10 cellular contexts compared by ENCODE assay signal in genomic region chr22:25749420-25750169, GRCh38. TPM values are rescaled to one million over a fixed set of nuclear protein-coding genes. Genes with fewer than 3 reads are reported as not detected.
DNase-seq lines count a peak whose midpoint lies in the region; ATAC-seq, FAIRE-seq and TF ChIP-seq lines count a peak whose summit lies in the region.
"Had no signal": no experiment of that assay in that cellular context is flagged by ENCODE, and none has a peak within 500 bp of the region (broad histone marks: within the 10 kb centered on the region; RNA-seq: fewer than 3 reads in every experiment).

No MANE protein-coding gene starts in this region.

- peaks cover 28% of the 10 kb centered on the region for H3K4me1 Mint-ChIP-seq in activated T-helper 17 cell treated with anti-CD3 and anti-CD28 coated beads, Interleukin-2, amount 50 U/mL, for 72 hours
- H3K4me1 Mint-ChIP-seq in progenitor cell of endocrine pancreas (ENCODE audit: low read depth) = no peaks in the 10 kb centered on the region
- H3K4me1 Mint-ChIP-seq: GM23338 had no signal

- H3K36me3 Mint-ChIP-seq in activated T-helper 17 cell treated with anti-CD3 and anti-CD28 coated beads, Interleukin-2, amount 50 U/mL, for 72 hours (ENCODE audit: low read depth) = no peaks in the 10 kb centered on the region
- no peaks in the 10 kb centered on the region for H3K36me3 Mint-ChIP-seq in progenitor cell of endocrine pancreas (ENCODE audit: insufficient read depth)

- H3K9me3 Mint-ChIP-seq in activated T-helper 17 cell treated with anti-CD3 and anti-CD28 coated beads, Interleukin-2, amount 50 U/mL, for 72 hours = no peaks in the 10 kb centered on the region
- H3K9me3 Mint-ChIP-seq in progenitor cell of endocrine pancreas (ENCODE audit: low read depth) = peaks cover 2% of the 10 kb centered on the region
- H3K9me3 Mint-ChIP-seq: GM23338 had no signal

- H3K4me3 Mint-ChIP-seq in activated T-helper 17 cell treated with anti-CD3 and anti-CD28 coated beads, Interleukin-2, amount 50 U/mL, for 72 hours = peak overlapping the region; percentile 76
- no peak overlapping the region for H3K4me3 Mint-ChIP-seq in progenitor cell of endocrine pancreas (ENCODE audit: low read depth)
- H3K4me3 Mint-ChIP-seq: GM23338 had no signal

- ATAC-seq in HG02678 (IDR thresholded peaks at IDR 0.05; ENCODE audit: unreplicated experiment) = peak; percentile 40
- ATAC-seq in activated T-helper 17 cell treated with anti-CD3 and anti-CD28 coated beads, Interleukin-2, amount 50 U/mL, for 72 hours (replicated peaks) = peak; percentile 90
- ATAC-seq: GM23338 had no signal

- peaks cover 9% of the 10 kb centered on the region for H3K27me3 Mint-ChIP-seq in activated T-helper 17 cell treated with anti-CD3 and anti-CD28 coated beads, Interleukin-2, amount 50 U/mL, for 72 hours
- peaks cover 34% of the 10 kb centered on the region for H3K27me3 Mint-ChIP-seq in progenitor cell of endocrine pancreas

- peak overlapping the region; percentile 98 for H3K27ac Mint-ChIP-seq in activated T-helper 17 cell treated with anti-CD3 and anti-CD28 coated beads, Interleukin-2, amount 50 U/mL, for 72 hours
- no peak overlapping the region for H3K27ac Mint-ChIP-seq in progenitor cell of endocrine pancreas
- H3K27ac Mint-ChIP-seq: GM23338 had no signal

- TF ChIP-seq CTCF in progenitor cell of endocrine pancreas (IDR thresholded peaks at IDR 0.05; ENCODE audit: unreplicated experiment) = no peak

- FAIRE-seq in RCC 7860 (lab: Jason Lieb, UNC) = no peak

- DNase-seq in activated CD8-positive, alpha-beta memory T cell treated with anti-CD3 and anti-CD28 coated beads, Interleukin-2, amount 50 U/mL, for 24 hours (ENCODE audit: extremely low read depth) = peak; percentile 8
- DNase-seq in activated CD8-positive, alpha-beta memory T cell treated with anti-CD3 and anti-CD28 coated beads, Interleukin-2, amount 50 U/mL, for 48 hours = no peak
- peak; percentile 22 to 24 for DNase-seq in stimulated activated CD4-positive, alpha-beta T cell treated with anti-CD3 and anti-CD28 coated beads, Interleukin-4, amount 100 ng/mL, for 48 hours (ENCODE audit: low read depth in 2 of 2)
- DNase-seq in NCI-H1105 treated with DMSO at 0.1 percent for 48 hours (lab: John Stamatoyannopoulos, UW) = no peak
- DNase-seq in progenitor cell of endocrine pancreas (ENCODE audit: low spot score, unreplicated experiment) = no peak
- DNase-seq in RCC 7860 (ENCODE audit: low spot score) = no peak
- DNase-seq: SIG-M5 had no signal

RNA-seq across cellular contexts. Expression of gene MYO18B, which starts 7.6 kb away (rescaled TPM):
- total RNA-seq in activated T-helper 17 cell treated with anti-CD3 and anti-CD28 coated beads, Interleukin-2, amount 50 U/mL, for 72 hours = 1 to 10 TPM; 2.3 to 4.3 TPM
- total RNA-seq in progenitor cell of endocrine pancreas = 1.9 and 2.8 TPM in 2 replicates

Comparison
In these comparisons a context has a peak if more than half of its experiments do, and no peak if none do; other contexts are left out.
1. DNase-seq: peak in activated CD8-positive, alpha-beta memory T cell treated with anti-CD3 and anti-CD28 coated beads, Interleukin-2, amount 50 U/mL, for 24 hours (single experiment) and stimulated activated CD4-positive, alpha-beta T cell treated with anti-CD3 and anti-CD28 coated beads, Interleukin-4, amount 100 ng/mL, for 48 hours (2 of 2); none in activated CD8-positive, alpha-beta memory T cell treated with anti-CD3 and anti-CD28 coated beads, Interleukin-2, amount 50 U/mL, for 48 hours (single experiment), NCI-H1105 treated with DMSO at 0.1 percent for 48 hours (single experiment), progenitor cell of endocrine pancreas (single experiment) and RCC 7860 (single experiment).